Comparison of ENCODE assay signal across 1 cellular context in the genomic region with DNA sequence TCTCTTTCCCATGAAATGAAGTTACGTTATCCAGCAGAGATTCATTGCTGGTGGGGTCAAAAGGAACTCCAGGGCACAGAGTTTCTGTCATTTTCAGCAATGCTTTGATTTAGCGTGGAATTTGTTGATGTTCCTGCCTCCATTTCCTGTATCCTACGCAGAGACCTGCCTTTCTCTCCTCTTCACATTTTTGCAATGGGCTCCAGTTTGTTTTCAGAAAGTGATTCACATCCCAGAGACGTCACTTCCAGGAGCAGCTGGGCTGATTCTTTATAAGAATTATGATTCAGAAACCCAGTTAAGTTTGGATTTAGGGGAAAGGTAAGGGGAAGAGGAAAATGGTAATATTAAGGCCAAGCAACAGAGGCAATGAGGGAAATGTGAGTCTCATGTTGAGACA.
TF ChIP-seq lines count a peak whose summit lies in the region.

No MANE protein-coding gene starts in this region.

TF ChIP-seq in SK-N-SH treated with all-trans-retinoic acid at 6 μM for 48 hours, 23 proteins besides CTCF, POLR2A, EP300 and RAD21 (continued from another document):
- TF ChIP-seq ZNF70 (CRISPR knock-in tag; IDR thresholded peaks at IDR 0.05) (no peak), OSR1 (CRISPR knock-in tag; IDR thresholded peaks at IDR 0.05) (no peak)
TF ChIP-seq in SK-N-SH treated with all-trans-retinoic acid at 6 μM for 48 hours: peak in this region for 0.
